Comparison of ENCODE assay signal across 9 cellular contexts in genomic region chr6:157761331-157761921, GRCh38.
DNase-seq lines count a peak whose midpoint lies in the region; ATAC-seq and TF ChIP-seq lines count a peak whose summit lies in the region.
"Had no signal": no experiment of that assay in that cellular context is flagged by ENCODE, and none has a peak within 500 bp of the region (broad histone marks: within the 10 kb centered on the region; RNA-seq: fewer than 3 reads in every experiment).

No MANE protein-coding gene starts in this region.

- H3K27me3 ChIP-seq in AG04450 (ENCODE audit: control insufficient read depth, insufficient read depth, low read length): no peaks in the 10 kb centered on the region
- H3K27me3 ChIP-seq in tibial nerve: no peaks in the 10 kb centered on the region
- H3K27me3 ChIP-seq: upper lobe of left lung had no signal

- no peak for DNase-seq in AG04450 (ENCODE audit: low read depth, low spot score)
- DNase-seq in activated T-cell treated with anti-CD3 and anti-CD28 coated beads, Interleukin-2, amount 50 U/mL, for 1 hour: peak; percentile 66
- DNase-seq in hepatic stellate cell (ENCODE audit: low spot score): peak; percentile 57
- DNase-seq in putamen (ENCODE audit: low spot score): no peak
- no peak for DNase-seq in tibial nerve (ENCODE audit: low spot score in 2 of 2)
- no peak for DNase-seq in NCI-H510A (lab: John Stamatoyannopoulos, UW)

- TF ChIP-seq EP300 in tibial nerve (IDR thresholded peaks at IDR 0.05): no peak

- H3K9me3 ChIP-seq in AG04450 (ENCODE audit: control insufficient read depth, insufficient read depth, low read length) (no peaks in the 10 kb centered on the region), tibial nerve (no peaks in the 10 kb centered on the region)
- H3K9me3 ChIP-seq: upper lobe of left lung had no signal

- no peak for TF ChIP-seq POLR2A in tibial nerve (IDR thresholded peaks at IDR 0.05)

- peak overlapping the region; percentile 90 for H3K27ac ChIP-seq in AG04450 (ENCODE audit: low read depth, low read length)
- peak overlapping the region in 2 of 4 donors; percentile 44 to 50 for H3K27ac ChIP-seq in tibial nerve

- TF ChIP-seq CTCF in AG04450 (IDR thresholded peaks at IDR 0.05; ENCODE audit: low read depth, low read length) (no peak), tibial nerve (IDR thresholded peaks at IDR 0.05) (no peak)

- 80 to 82% methylated on average over 12 of the region's 12 CpGs for WGBS in tibial nerve, 2 donors

- ATAC-seq in GM19043 (IDR thresholded peaks at IDR 0.05; ENCODE audit: low read depth, unreplicated experiment) (peak; percentile 30), HG03280 (IDR thresholded peaks at IDR 0.05; ENCODE audit: unreplicated experiment) (peak; percentile 37)

- POLR2A ChIA-PET in AG04450 (lab: Yijun Ruan, JAX): interaction anchor here (1.0 kb wide), 2 partner anchors 112 to 299 kb away, joined by 3 read pairs; no protein-coding TSS in a partner anchor

- CTCF ChIA-PET in AG04450 (lab: Charles Lee): interaction anchor here (1.1 to 2.3 kb wide), 2 partner anchors 112 to 311 kb away, joined by 4 to 10 read pairs; no protein-coding TSS in a partner anchor

- H3K4me1 ChIP-seq in tibial nerve: peaks cover 0 to 68% (median 46%) of the 10 kb centered on the region in 4 donors

- no peaks in the 10 kb centered on the region for H3K36me3 ChIP-seq in tibial nerve
- H3K36me3 ChIP-seq: upper lobe of left lung had no signal

- H3K4me3 ChIP-seq in AG04450 (ENCODE audit: low read depth, low read length): no peak overlapping the region
- H3K4me3 ChIP-seq in tibial nerve: no peak overlapping the region
- H3K4me3 ChIP-seq: upper lobe of left lung had no signal

Comparison
In these comparisons a context has a peak if more than half of its experiments do, and no peak if none do; other contexts are left out.
1. DNase-seq: peak in activated T-cell treated with anti-CD3 and anti-CD28 coated beads, Interleukin-2, amount 50 U/mL, for 1 hour (single experiment) and hepatic stellate cell (single experiment); none in AG04450 (single experiment), putamen (single experiment), tibial nerve (0 of 2) and NCI-H510A (single experiment).